Comparison of ENCODE assay signal across 22 cellular contexts in the genomic region with DNA sequence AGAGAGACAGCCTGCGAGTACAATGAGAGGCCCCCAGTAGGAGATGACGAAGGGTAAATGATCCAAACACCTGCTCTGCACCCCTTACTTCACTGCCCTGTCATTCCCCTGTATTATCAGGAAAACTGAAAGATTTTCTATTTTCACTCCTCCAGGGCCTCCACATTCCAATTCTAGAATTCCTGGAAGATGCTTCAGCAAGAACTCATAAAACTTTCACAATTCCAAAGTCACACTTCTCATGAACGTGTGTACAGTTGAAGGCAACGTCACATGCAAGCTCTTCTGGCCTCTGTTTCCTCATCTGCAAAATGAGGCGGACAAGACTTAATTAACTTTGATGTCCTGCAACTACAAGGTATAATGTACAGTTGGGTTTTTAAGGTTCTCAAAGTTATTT.
DNase-seq lines count a peak whose midpoint lies in the region; ATAC-seq, FAIRE-seq and TF ChIP-seq lines count a peak whose summit lies in the region.
"Had no signal": no experiment of that assay in that cellular context is flagged by ENCODE, and none has a peak within 500 bp of the region (broad histone marks: within the 10 kb centered on the region; RNA-seq: fewer than 3 reads in every experiment).

No MANE protein-coding gene starts in this region.

- H3K27me3 Mint-ChIP-seq in Caco-2 (ENCODE audit: insufficient read depth, unreplicated experiment) (no peaks in the 10 kb centered on the region), astrocyte (ENCODE audit: low read depth, unreplicated experiment) (no peaks in the 10 kb centered on the region)

- H3K4me2 ChIP-seq in astrocyte (ENCODE audit: low read length) = no peak overlapping the region
- H3K4me2 ChIP-seq: smooth muscle cell had no signal

- no peak for TF ChIP-seq POLR2A in gastroesophageal sphincter (IDR thresholded peaks at IDR 0.05)

- H3K4me1 Mint-ChIP-seq in Caco-2 (ENCODE audit: low read depth, unreplicated experiment) (peaks cover 34% of the 10 kb centered on the region), astrocyte (ENCODE audit: low read depth, unreplicated experiment) (peaks cover 7% of the 10 kb centered on the region)

- H3K79me2 ChIP-seq in astrocyte (ENCODE audit: insufficient read depth, low read length) = no peaks in the 10 kb centered on the region

- H3K4me3 ChIP-seq in Caco-2 (ENCODE audit: low read depth, low read length) (no peak overlapping the region), astrocyte (ENCODE audit: insufficient read depth, low read depth, low read length) (no peak overlapping the region), gastroesophageal sphincter (no peak overlapping the region), BE2C (ENCODE audit: low read depth, low read length) (no peak overlapping the region)
- H3K4me3 ChIP-seq: Peyer's patch, smooth muscle cell had no signal

- H3K36me3 Mint-ChIP-seq in Caco-2 (ENCODE audit: insufficient read depth, unreplicated experiment) (peaks cover 7% of the 10 kb centered on the region), astrocyte (ENCODE audit: low read depth, unreplicated experiment) (no peaks in the 10 kb centered on the region)
- H3K36me3 Mint-ChIP-seq: mesothelial cell of epicardium had no signal

- H3K27ac ChIP-seq in astrocyte (ENCODE audit: low read depth, low read length) = no peak overlapping the region
- peak overlapping the region in 3 of 4 donors; percentile 49 to 72 (median 70) for H3K27ac ChIP-seq in gastroesophageal sphincter
- H3K27ac ChIP-seq: neutrophil, Peyer's patch had no signal

- FAIRE-seq in astrocyte (lab: Jason Lieb, UNC) = peak; percentile 78

- no peak for TF ChIP-seq EP300 in gastroesophageal sphincter (IDR thresholded peaks at IDR 0.05)

- no peak overlapping the region for H3K9ac ChIP-seq in astrocyte (ENCODE audit: low read length)

- no peak for TF ChIP-seq CTCF in Caco-2 (IDR thresholded peaks at IDR 0.05; ENCODE audit: insufficient read depth in 1 of 2, low read depth in 1 of 2, low read length in 1 of 2, severe bottlenecking in 1 of 2, unreplicated experiment in 1 of 2)
- no peak for TF ChIP-seq CTCF in astrocyte (IDR thresholded peaks at IDR 0.05; ENCODE audit: insufficient read depth, low read depth, low read length)
- no peak for TF ChIP-seq CTCF in gastroesophageal sphincter (IDR thresholded peaks at IDR 0.05)
- TF ChIP-seq CTCF in BE2C (IDR thresholded peaks at IDR 0.05; ENCODE audit: low read depth, low read length) = no peak

- H2AFZ ChIP-seq in astrocyte (ENCODE audit: low read depth, low read length) = no peak overlapping the region

- H3K9me3 Mint-ChIP-seq in Caco-2 (ENCODE audit: unreplicated experiment) (no peaks in the 10 kb centered on the region), astrocyte (ENCODE audit: unreplicated experiment) (no peaks in the 10 kb centered on the region)
- H3K9me3 Mint-ChIP-seq: mesothelial cell of epicardium had no signal

- H3K4me1 ChIP-seq in Caco-2 (peaks cover 14% of the 10 kb centered on the region), astrocyte (ENCODE audit: insufficient read depth, low read length) (peaks cover 5% of the 10 kb centered on the region), gastroesophageal sphincter (peaks cover 0 to 40% (median 8%) of the 10 kb centered on the region in 3 donors), BE2C (no peaks in the 10 kb centered on the region)
- H3K4me1 ChIP-seq: Peyer's patch had no signal

- no peaks in the 10 kb centered on the region for H4K20me1 ChIP-seq in astrocyte (ENCODE audit: insufficient read depth, low read length)

- H3K27me3 ChIP-seq in Caco-2 (replicated peaks; ENCODE audit: control insufficient read depth, insufficient read depth, low read length) (no peaks in the 10 kb centered on the region), astrocyte (ENCODE audit: insufficient read depth, low read length) (no peaks in the 10 kb centered on the region), gastroesophageal sphincter (no peaks in the 10 kb centered on the region), BE2C (no peaks in the 10 kb centered on the region)
- H3K27me3 ChIP-seq: neutrophil, Peyer's patch had no signal

- POLR2A ChIA-PET in Caco-2 (lab: Charles Lee) = no interaction called here

- 59 to 65% methylated on average over 4 of the region's 5 CpGs for whole genome bisulfite sequencing in gastroesophageal sphincter (ENCODE audit: low coverage in 1 of 2), 2 donors

- H3K9me3 ChIP-seq in Caco-2 (no peaks in the 10 kb centered on the region), astrocyte (ENCODE audit: insufficient read depth, low read depth, low read length) (no peaks in the 10 kb centered on the region), gastroesophageal sphincter (no peaks in the 10 kb centered on the region), BE2C (no peaks in the 10 kb centered on the region)
- H3K9me3 ChIP-seq: neutrophil, Peyer's patch had no signal

- H3K36me3 ChIP-seq in Caco-2 (ENCODE audit: control insufficient read depth, insufficient read depth, low read length) (no peaks in the 10 kb centered on the region), astrocyte (ENCODE audit: insufficient read depth, low read length) (no peaks in the 10 kb centered on the region), gastroesophageal sphincter (no peaks in the 10 kb centered on the region), BE2C (no peaks in the 10 kb centered on the region)
- H3K36me3 ChIP-seq: neutrophil, Peyer's patch had no signal

- CTCF ChIA-PET in Caco-2 (lab: Charles Lee) = interaction anchor here (1.5 to 2.3 kb wide), 2 partner anchors 9 to 196 kb away, joined by 3 to 6 read pairs; a partner anchor contains a TSS

- H3K27ac Mint-ChIP-seq in Caco-2 (ENCODE audit: unreplicated experiment) (peak overlapping the region; percentile 82), astrocyte (ENCODE audit: unreplicated experiment) (no peak overlapping the region)
- H3K27ac Mint-ChIP-seq: mesothelial cell of epicardium had no signal

- H3K4me3 Mint-ChIP-seq in Caco-2 (ENCODE audit: unreplicated experiment) (no peak overlapping the region), astrocyte (ENCODE audit: unreplicated experiment) (no peak overlapping the region)
- H3K4me3 Mint-ChIP-seq: B cell, mesothelial cell of epicardium had no signal

- BruUV-seq in Caco-2 (replicated peaks; lab: Mats Ljungman, UMichigan) = no TSS peak

- DNase-seq in Caco-2 (peak in 1 of 2 experiments; percentile 23), astrocyte (ENCODE audit: low read depth) (peak; percentile 44), renal cortical epithelial cell (ENCODE audit: low read depth) (peak; percentile 37), BE2C (no peak), AML-193 (lab: John Stamatoyannopoulos, UW) (no peak)
- DNase-seq: activated CD4-positive, alpha-beta T cell treated with anti-CD3 and anti-CD28 coated beads, Interleukin-2, amount 50 U/mL, for 1 hour; activated naive CD4-positive, alpha-beta T cell treated with anti-CD3 and anti-CD28 coated beads, Interleukin-2, amount 50 U/mL, for 16 hours; HCEC 1CT; Kasumi-1; NCI-H1105 treated with DMSO at 0.1 percent for 48 hours; NCI-H2171 treated with DMSO at 0.1 percent for 48 hours; Peyer's patch; stimulated activated CD4-positive, alpha-beta T cell treated with anti-CD3 and anti-CD28 coated beads, Interleukin-4, amount 100 ng/mL, for 4 hours; stimulated activated CD8-positive, alpha-beta memory T cell treated with anti-CD3 and anti-CD28 coated beads, Interleukin-4, amount 100 ng/mL, for 48 hours; SW 1271 had no signal

- intact Hi-C loops in Caco-2 (cut with micrococcal nuclease; ENCODE audit: unreplicated experiment) = loop anchor here (5.0 to 10.0 kb wide), 2 partner anchors 65 to 227 kb away; a partner anchor contains a TSS

- ATAC-seq in gastroesophageal sphincter = peak; percentile 63
- ATAC-seq in GM19452 (IDR thresholded peaks at IDR 0.05; ENCODE audit: unreplicated experiment) = no peak
- no peak for ATAC-seq in GM19455 (IDR thresholded peaks at IDR 0.05; ENCODE audit: unreplicated experiment)

Comparison
In these comparisons a context has a peak if more than half of its experiments do, and no peak if none do; other contexts are left out.
1. DNase-seq: peak in astrocyte (single experiment) and renal cortical epithelial cell (single experiment); none in BE2C (single experiment) and AML-193 (0 of 2).